ENCODE assay signal across 29 cellular contexts in the genomic region with DNA sequence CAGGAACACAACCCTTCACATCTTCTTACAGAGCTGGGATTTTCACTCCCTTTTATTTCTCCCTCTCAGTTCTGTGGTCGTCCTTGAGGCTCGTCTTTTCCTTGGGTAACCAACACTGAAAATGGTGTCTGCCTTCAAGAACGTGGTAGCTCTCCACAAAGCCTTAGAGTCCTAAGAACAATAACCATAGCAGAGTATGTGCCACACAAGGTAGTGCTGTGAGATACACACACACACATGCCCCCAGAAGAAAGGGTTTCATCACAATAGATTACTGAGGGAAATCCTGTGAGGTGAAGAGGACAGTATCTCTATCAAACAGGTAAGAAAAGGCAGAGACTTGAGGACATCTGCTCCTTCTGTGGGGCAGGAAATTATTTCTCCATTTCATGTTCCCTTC.
"Had no signal": no experiment of that assay in that cellular context is flagged by ENCODE, and none has a peak within 500 bp of the region (broad histone marks: within the 10 kb centered on the region; RNA-seq: fewer than 3 reads in every experiment).

No MANE protein-coding gene starts in this region.

- H3K36me3 ChIP-seq: left lung, lower lobe of right lung, pancreas, prostate gland, thyroid gland, transverse colon, upper lobe of left lung, vagina had no signal

- FAIRE-seq: islet of Langerhans, kidney, pancreas had no signal

- H3K4me1 ChIP-seq: left lung, lower lobe of right lung, pancreas, prostate gland, testis, thyroid gland, transverse colon, upper lobe of left lung, vagina had no signal

- H3K4me3 Mint-ChIP-seq: immature natural killer cell; naive B cell; natural killer cell; stimulated activated naive CD8-positive, alpha-beta T cell treated with anti-CD3 and anti-CD28 coated beads, Interleukin-15, Interleukin-2, amounts not matched to agents 100 ng/mL and 50 ng/mL, for 24 hours had no signal

- H3K4me3 ChIP-seq: left lung, lower lobe of right lung, pancreas, prostate gland, skin epidermis, testis, thyroid gland, transverse colon, upper lobe of left lung, vagina had no signal

- H3K27ac ChIP-seq: left lung, lower lobe of right lung, pancreas, prostate gland, skin epidermis, testis, thyroid gland, transverse colon, upper lobe of left lung, vagina had no signal

- H3K36me3 Mint-ChIP-seq: immature natural killer cell, naive B cell, natural killer cell had no signal

- H3K27ac Mint-ChIP-seq: immature natural killer cell; naive B cell; natural killer cell; stimulated activated naive CD8-positive, alpha-beta T cell treated with anti-CD3 and anti-CD28 coated beads, Interleukin-15, Interleukin-2, amounts not matched to agents 100 ng/mL and 50 ng/mL, for 24 hours had no signal

- H3K9me3 ChIP-seq: left lung, lower lobe of right lung, pancreas, prostate gland, testis, thyroid gland, transverse colon, upper lobe of left lung, vagina had no signal

- ATAC-seq: left colon, left lung, lower lobe of right lung, natural killer cell, pancreas, right cardiac atrium, sciatic nerve had no signal

- H3K4me1 Mint-ChIP-seq: immature natural killer cell, naive B cell, natural killer cell had no signal

- H3K9me3 Mint-ChIP-seq: stimulated activated naive CD8-positive, alpha-beta T cell treated with anti-CD3 and anti-CD28 coated beads, Interleukin-15, Interleukin-2, amounts not matched to agents 100 ng/mL and 50 ng/mL, for 24 hours had no signal

- DNase-seq: hippocampal formation; immature natural killer cell; kidney; left colon; left lung; lower lobe of right lung; mammary epithelial cell; mesenchymal stem cell; naive B cell; natural killer cell; pancreas; posterior cingulate gyrus; retina; right cardiac atrium; stimulated activated CD4-positive, alpha-beta T cell treated with anti-CD3 and anti-CD28 coated beads, Interleukin-12 subunit alpha, Interleukin-12 subunit beta, amount 100 ng/mL, for 4 hours; stimulated activated CD4-positive, alpha-beta T cell treated with anti-CD3 and anti-CD28 coated beads, Interleukin-15, amount 100 ng/mL, for 24 hours; stimulated activated CD4-positive, alpha-beta T cell treated with anti-CD3 and anti-CD28 coated beads, Interleukin-2, amount 100 ng/mL, for 24 hours; stimulated activated CD4-positive, alpha-beta T cell treated with anti-CD3 and anti-CD28 coated beads, Interleukin-4, amount 100 ng/mL, for 1 hour; stimulated activated naive CD4-positive, alpha-beta T cell; testis; thyroid gland; transverse colon; upper lobe of left lung had no signal

- H3K27me3 ChIP-seq: left lung, pancreas, testis, thyroid gland, transverse colon, upper lobe of left lung, vagina had no signal
